20 cellular contexts compared by ENCODE assay signal in genomic region chr10:6337382-6337781, GRCh38.
DNase-seq lines count a peak whose midpoint lies in the region; ATAC-seq and TF ChIP-seq lines count a peak whose summit lies in the region.
"Had no signal": no experiment of that assay in that cellular context is flagged by ENCODE, and none has a peak within 500 bp of the region (broad histone marks: within the 10 kb centered on the region; RNA-seq: fewer than 3 reads in every experiment).

No MANE protein-coding gene starts in this region.

- DNase-seq in ELR (ENCODE audit: low read depth) (peak; percentile 26), SK-MEL-5 (ENCODE audit: low read depth, low spot score) (peak; percentile 19), endothelial cell (ENCODE audit: low spot score) (peak; percentile 19), NCI-H2107 treated with DMSO at 0.1 percent for 48 hours (lab: John Stamatoyannopoulos, UW; ENCODE audit: unreplicated experiment) (no peak), stomach (no peak), germinal center (ENCODE audit: low spot score) (no peak)
- DNase-seq: COR-L47, EL, MV-4-11, NCI-H1417, NCI-H1930, NCI-H2171, NCI-H748 treated with DMSO at 0.1 percent for 48 hours, OCI-M1, SJCRH30 had no signal

- peaks cover 11% of the 10 kb centered on the region for H3K4me1 Mint-ChIP-seq in endothelial cell (ENCODE audit: unreplicated experiment)

- H3K27me3 Mint-ChIP-seq in endothelial cell (ENCODE audit: unreplicated experiment): no peaks in the 10 kb centered on the region

- ATAC-seq in HG03442 (IDR thresholded peaks at IDR 0.05; ENCODE audit: unreplicated experiment): no peak

- no peaks in the 10 kb centered on the region for H3K9me3 Mint-ChIP-seq in endothelial cell (ENCODE audit: unreplicated experiment)

- H3K27me3 ChIP-seq in neutrophil (no peaks in the 10 kb centered on the region), stomach (no peaks in the 10 kb centered on the region)
- H3K27me3 ChIP-seq: SJCRH30 had no signal

- intact Hi-C loops in stomach (cut with DNase I; ENCODE audit: low total_unique reads): no loop called here

- H3K36me3 Mint-ChIP-seq in endothelial cell (ENCODE audit: low read depth, unreplicated experiment): peaks cover 8% of the 10 kb centered on the region

- H3K4me3 ChIP-seq in neutrophil (ENCODE audit: low read depth in 1 of 2, low read length in 1 of 2): no peak overlapping the region
- H3K4me3 ChIP-seq in stomach: no peak overlapping the region
- H3K4me3 ChIP-seq: HAP-1, SJCRH30 had no signal

- peak overlapping the region; percentile 85 for H3K27ac Mint-ChIP-seq in endothelial cell (ENCODE audit: unreplicated experiment)

- peak overlapping the region; percentile 81 for H3K27ac ChIP-seq in neutrophil
- H3K27ac ChIP-seq in stomach: no peak overlapping the region
- H3K27ac ChIP-seq: HL-60, RWPE1, SJCRH30 had no signal

- no peak for TF ChIP-seq POLR2A in stomach (IDR thresholded peaks at IDR 0.05)

- TF ChIP-seq CTCF in endothelial cell (IDR thresholded peaks at IDR 0.05; ENCODE audit: unreplicated experiment): no peak
- TF ChIP-seq CTCF in neutrophil (IDR thresholded peaks at IDR 0.05): no peak
- no peak for TF ChIP-seq CTCF in stomach (IDR thresholded peaks at IDR 0.05)

- TF ChIP-seq EP300 in stomach (IDR thresholded peaks at IDR 0.05): no peak

- 77 to 83% (median 81%) methylated on average over 6 of the region's 6 CpGs for WGBS in stomach, 5 donors

- peaks cover 34 to 36% of the 10 kb centered on the region in 2 experiments for H3K4me1 ChIP-seq in neutrophil (ENCODE audit: control insufficient read depth in 1 of 2, insufficient read depth in 1 of 2, low read depth in 1 of 2, low read length in 1 of 2)
- no peaks in the 10 kb centered on the region for H3K4me1 ChIP-seq in stomach
- H3K4me1 ChIP-seq: HAP-1, SJCRH30 had no signal

- no peaks in the 10 kb centered on the region for H3K9me3 ChIP-seq in neutrophil
- H3K9me3 ChIP-seq in stomach: no peaks in the 10 kb centered on the region
- H3K9me3 ChIP-seq: HAP-1, SJCRH30 had no signal

- in situ Hi-C loops in SK-MEL-5 (cut with HindIII; ENCODE audit: low pct_unique_long_range_greater_than_20kb, low sequenced_read_pairs): no loop called here

- H3K4me3 Mint-ChIP-seq in endothelial cell (ENCODE audit: unreplicated experiment): no peak overlapping the region

- H3K36me3 ChIP-seq in neutrophil (no peaks in the 10 kb centered on the region), stomach (no peaks in the 10 kb centered on the region)
- H3K36me3 ChIP-seq: HAP-1, SJCRH30 had no signal

Comparison
In these comparisons a context has a peak if more than half of its experiments do, and no peak if none do; other contexts are left out.
1. DNase-seq: peak in ELR (single experiment), SK-MEL-5 (single experiment) and endothelial cell (single experiment); none in NCI-H2107 treated with DMSO at 0.1 percent for 48 hours (single experiment), stomach (single experiment) and germinal center (single experiment).